13 cellular contexts compared by ENCODE assay signal in the genomic region with DNA sequence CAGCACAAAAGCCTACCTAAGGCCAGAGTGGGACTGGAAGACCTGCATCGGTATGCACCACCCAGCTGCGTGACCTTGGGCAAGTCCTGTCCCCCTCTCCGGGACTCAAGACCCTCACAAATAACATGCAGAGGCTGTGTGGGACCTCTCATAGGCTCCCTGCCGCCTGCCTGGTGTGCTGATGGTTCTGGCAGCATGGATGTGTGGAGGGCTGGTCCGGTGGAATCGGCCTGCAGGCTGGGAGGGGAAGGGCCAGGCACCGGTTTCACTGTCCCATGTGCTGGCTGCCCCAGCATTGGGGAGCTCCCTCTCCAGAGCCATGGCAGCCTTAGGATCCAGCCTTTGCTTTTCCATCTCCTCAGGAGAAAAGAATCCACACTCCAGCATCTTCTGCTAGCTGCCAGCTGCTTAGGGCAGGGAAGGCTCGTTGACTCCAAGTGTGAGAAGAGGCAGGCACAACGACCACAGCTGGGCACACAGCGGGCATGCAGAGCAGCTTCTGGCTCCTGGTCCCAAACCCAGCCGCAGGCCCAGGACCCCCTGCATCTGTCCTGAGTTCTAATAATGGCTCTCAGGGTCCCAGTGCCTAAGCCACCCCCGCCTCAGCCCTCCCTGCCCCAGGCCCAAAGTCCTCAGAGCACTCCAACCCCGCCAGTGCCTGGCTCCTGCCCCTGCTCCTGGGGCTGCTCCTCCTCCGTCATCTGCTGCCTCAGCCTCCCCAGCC. TPM values are rescaled to one million over a fixed set of nuclear protein-coding genes. Genes with fewer than 3 reads are reported as not detected.
"Had no signal": no experiment of that assay in that cellular context is flagged by ENCODE, and none has a peak within 500 bp of the region (broad histone marks: within the 10 kb centered on the region; RNA-seq: fewer than 3 reads in every experiment).

No MANE protein-coding gene starts in this region.

- H3K27me3 ChIP-seq: esophagus squamous epithelium had no signal

- H3K4me3 ChIP-seq: esophagus squamous epithelium, thoracic aorta had no signal

- H3K36me3 Mint-ChIP-seq: activated naive CD4-positive, alpha-beta T cell treated with anti-CD3 and anti-CD28 coated beads, Interleukin-2, amount 50 U/mL, for 24 hours; brain had no signal

- H3K27ac Mint-ChIP-seq: activated naive CD4-positive, alpha-beta T cell treated with anti-CD3 and anti-CD28 coated beads, Interleukin-2, amount 50 U/mL, for 24 hours; brain; progenitor cell of endocrine pancreas had no signal

- H3K9me3 Mint-ChIP-seq: activated naive CD4-positive, alpha-beta T cell treated with anti-CD3 and anti-CD28 coated beads, Interleukin-2, amount 50 U/mL, for 24 hours; brain had no signal

- H3K27ac ChIP-seq: esophagus squamous epithelium, thoracic aorta had no signal

- H3K4me3 Mint-ChIP-seq: activated naive CD4-positive, alpha-beta T cell treated with anti-CD3 and anti-CD28 coated beads, Interleukin-2, amount 50 U/mL, for 24 hours; brain had no signal

- H3K27me3 Mint-ChIP-seq: activated naive CD4-positive, alpha-beta T cell treated with anti-CD3 and anti-CD28 coated beads, Interleukin-2, amount 50 U/mL, for 24 hours; brain had no signal

- ATAC-seq: left ventricle myocardium superior, right cardiac atrium had no signal

- DNase-seq: amniotic stem cell, esophagus squamous epithelium, foreskin fibroblast, left ventricle myocardium superior, right cardiac atrium, small intestine, T-helper 2 cell had no signal

RNA-seq across cellular contexts. Expression of gene PGC, which starts 44.3 kb away (rescaled TPM):
- total RNA-seq: dermis microvascular lymphatic vessel endothelial cell, left ventricle myocardium superior, progenitor cell of endocrine pancreas, urinary bladder had no signal
- polyA plus RNA-seq: urinary bladder had no signal
